8 cellular contexts compared by ENCODE assay signal in genomic region chr12:43882578-43883178, GRCh38. TPM values are rescaled to one million over a fixed set of nuclear protein-coding genes. Genes with fewer than 3 reads are reported as not detected.
A peak's percentile ranks its signal among the peaks of the same experiment; 100 is the strongest.
DNase-seq lines count a peak whose midpoint lies in the region; ATAC-seq and TF ChIP-seq lines count a peak whose summit lies in the region.

No MANE protein-coding gene starts in this region.

- no peaks in the 10 kb centered on the region for H4K20me1 ChIP-seq in DND-41 (ENCODE audit: insufficient read depth, low read length)

- CTCF ChIA-PET in activated CD8-positive, alpha-beta T cell treated with anti-CD3 and anti-CD28 coated beads for 36 hours (lab: Charles Lee): interaction anchor here (0.7 to 2.9 kb wide), 30 partner anchors 9 to 439 kb away, joined by 3 to 36 read pairs (median 5); partner anchors contain the start of genes IRAK4, PUS7L, TMEM117 and TWF1

- TF ChIP-seq CTCF in DND-41 (IDR thresholded peaks at IDR 0.05; ENCODE audit: borderline replicate concordance, extremely low read depth, low read length, poor library complexity, severe bottlenecking) (peak; percentile 75), prostate gland (IDR thresholded peaks at IDR 0.05) (peak; percentile 13 to 86 (median 70))
- peak; percentile 81 for TF ChIP-seq CTCF in activated CD8-positive, alpha-beta T cell treated with anti-CD3 and anti-CD28 coated beads for 36 hours (IDR thresholded peaks at IDR 0.05)

- H3K27me3 ChIP-seq in DND-41 (ENCODE audit: insufficient read depth, low read length, poor library complexity) (peaks cover 2% of the 10 kb centered on the region), prostate gland (replicated peaks; ENCODE audit: insufficient read depth) (no peaks in the 10 kb centered on the region)

- ATAC-seq in DND-41 (ENCODE audit: insufficient read depth, low read depth) (peak; percentile 74; the same call in 2 of the 3 replicates), GM19043 (IDR thresholded peaks at IDR 0.05; ENCODE audit: low read depth, unreplicated experiment) (peak; percentile 83), HG03159 (IDR thresholded peaks at IDR 0.05; ENCODE audit: unreplicated experiment) (peak; percentile 95)
- peak; percentile 92 for ATAC-seq in activated CD8-positive, alpha-beta T cell treated with anti-CD3 and anti-CD28 coated beads for 36 hours

- H3K27ac ChIP-seq in DND-41 (ENCODE audit: low read length) (no peak overlapping the region), prostate gland (no peak overlapping the region)

- H3K4me2 ChIP-seq in DND-41 (ENCODE audit: insufficient read depth, low read length): no peak overlapping the region

- H3K79me2 ChIP-seq in DND-41 (ENCODE audit: insufficient read depth, low read length): no peaks in the 10 kb centered on the region

- TF ChIP-seq POLR2A in prostate gland (IDR thresholded peaks at IDR 0.05): no peak

- H3K4me3 ChIP-seq in DND-41 (ENCODE audit: low read depth in 1 of 2, low read length in 2 of 2): no peak overlapping the region
- H3K4me3 ChIP-seq in prostate gland: no peak overlapping the region

- POLR2A ChIA-PET in activated CD8-positive, alpha-beta T cell treated with anti-CD3 and anti-CD28 coated beads for 36 hours (lab: Charles Lee): no interaction called here

- WGBS in prostate gland: 17% methylated on average over 2 of the region's 2 CpGs

- H3K27ac Mint-ChIP-seq in activated CD8-positive, alpha-beta T cell treated with anti-CD3 and anti-CD28 coated beads for 36 hours: no peak overlapping the region

- intact Hi-C loops in activated CD8-positive, alpha-beta T cell treated with anti-CD3 and anti-CD28 coated beads for 36 hours (cut with micrococcal nuclease): loop anchor here (1.0 to 10.0 kb wide), 3 partner anchors 106 to 438 kb away; no protein-coding TSS in a partner anchor
- intact Hi-C loops in prostate gland (cut with DNase I): loop anchor here (5.0 to 10.0 kb wide), 2 partner anchors 75 to 118 kb away; partner anchors contain the start of gene TWF1

- H3K9me3 ChIP-seq in DND-41 (ENCODE audit: insufficient read depth, low read length, severe bottlenecking): no peaks in the 10 kb centered on the region
- H3K9me3 ChIP-seq in prostate gland: no peaks in the 10 kb centered on the region

- H3K4me1 ChIP-seq in DND-41 (ENCODE audit: insufficient read depth, low read length): no peaks in the 10 kb centered on the region
- peaks cover 8% of the 10 kb centered on the region for H3K4me1 ChIP-seq in prostate gland (replicated peaks)

- no peak overlapping the region for H2AFZ ChIP-seq in DND-41 (ENCODE audit: low read depth, low read length)

- H3K4me3 Mint-ChIP-seq in activated CD8-positive, alpha-beta T cell treated with anti-CD3 and anti-CD28 coated beads for 36 hours: no peak overlapping the region

- peak; percentile 16 for DNase-seq in DND-41
- peak; percentile 9 for DNase-seq in NCI-H2196 treated with DMSO at 0.1 percent for 48 hours (lab: John Stamatoyannopoulos, UW; ENCODE audit: unreplicated experiment)
- peak; percentile 45 for DNase-seq in activated CD8-positive, alpha-beta T cell treated with anti-CD3 and anti-CD28 coated beads for 36 hours
- peak; percentile 59 for DNase-seq in globus pallidus (ENCODE audit: low spot score)
- peak; percentile 26 for DNase-seq in prostate gland (ENCODE audit: low spot score)
- DNase-seq in UCSD-AML1 (lab: John Stamatoyannopoulos, UW; ENCODE audit: unreplicated experiment): no peak

- H3K36me3 ChIP-seq in DND-41 (ENCODE audit: insufficient read depth, low read length) (no peaks in the 10 kb centered on the region), prostate gland (no peaks in the 10 kb centered on the region)

- H3K27me3 Mint-ChIP-seq in activated CD8-positive, alpha-beta T cell treated with anti-CD3 and anti-CD28 coated beads for 36 hours: no peaks in the 10 kb centered on the region

- H3K9ac ChIP-seq in DND-41 (ENCODE audit: low read depth, low read length): no peak overlapping the region

- no peaks in the 10 kb centered on the region for H3K4me1 Mint-ChIP-seq in activated CD8-positive, alpha-beta T cell treated with anti-CD3 and anti-CD28 coated beads for 36 hours (ENCODE audit: low read depth)

- H3K9me3 Mint-ChIP-seq in activated CD8-positive, alpha-beta T cell treated with anti-CD3 and anti-CD28 coated beads for 36 hours: no peaks in the 10 kb centered on the region

- no peaks in the 10 kb centered on the region for H3K36me3 Mint-ChIP-seq in activated CD8-positive, alpha-beta T cell treated with anti-CD3 and anti-CD28 coated beads for 36 hours (ENCODE audit: low read depth)

RNA-seq across cellular contexts. Expression of gene TMEM117, which starts 46.8 kb away (rescaled TPM):
- total RNA-seq in activated CD8-positive, alpha-beta T cell treated with anti-CD3 and anti-CD28 coated beads for 36 hours: under 1 TPM; 0.95 to 0.96 TPM
- total RNA-seq in prostate gland: 10 to 100 TPM; 15.5 to 26.5 TPM

Comparison
In these comparisons a context has a peak if more than half of its experiments do, and no peak if none do; other contexts are left out.
1. RNA of gene TMEM117, which starts 46.8 kb away (total RNA-seq): 15.5 to 26.5 TPM in prostate gland; 0.95 to 0.96 TPM in activated CD8-positive, alpha-beta T cell treated with anti-CD3 and anti-CD28 coated beads for 36 hours; every median in the first group is over 4 times any median in the second.
2. Peak in every context shown above with its lines, with median percentiles within 50 percentile points of each other: ATAC-seq and CTCF ChIP-seq.